8 cellular contexts compared by ENCODE assay signal in genomic region chr9:14315754-14316573, GRCh38. TPM values are rescaled to one million over a fixed set of nuclear protein-coding genes. Genes with fewer than 3 reads are reported as not detected.
DNase-seq lines count a peak whose midpoint lies in the region; ATAC-seq and TF ChIP-seq lines count a peak whose summit lies in the region.

No MANE protein-coding gene starts in this region.

- H2AK5ac ChIP-seq in H9 (ENCODE audit: insufficient read length, low read length) (no peak overlapping the region), neuronal stem cell (ENCODE audit: low read depth, low read length) (no peak overlapping the region)

- no peak for TF ChIP-seq POLR2A in gastroesophageal sphincter (IDR thresholded peaks at IDR 0.05)

- 0 out of 5 replicates have a peak, but pooled peaks cover 0 to 2% of the 10 kb centered on the region in 2 experiments for H3K9me3 Mint-ChIP-seq in H9

- ATAC-seq in gastroesophageal sphincter = peak; percentile 1
- no peak for ATAC-seq in HG03432 (IDR thresholded peaks at IDR 0.05; ENCODE audit: unreplicated experiment)
- no peak for ATAC-seq in GM21619 (IDR thresholded peaks at IDR 0.05; ENCODE audit: unreplicated experiment)

- no peak for TF ChIP-seq CTCF in H9 (conservative IDR thresholded peaks at IDR 0.05)
- no peak for TF ChIP-seq CTCF in WERI-Rb-1 (IDR thresholded peaks at IDR 0.05; ENCODE audit: low read depth, low read length)
- TF ChIP-seq CTCF in gastroesophageal sphincter (IDR thresholded peaks at IDR 0.05) = no peak

- no peak overlapping the region for H2BK12ac ChIP-seq in H9 (ENCODE audit: insufficient read length, low read depth, low read length)
- H2BK12ac ChIP-seq in neuronal stem cell (ENCODE audit: low read length) = no peak overlapping the region

- H3K27me3 ChIP-seq in ACC112 (ENCODE audit: insufficient read depth, low read length) = no peaks in the 10 kb centered on the region
- H3K27me3 ChIP-seq in H9 (ENCODE audit: insufficient read depth, low read length) = no peaks in the 10 kb centered on the region
- H3K27me3 ChIP-seq in WERI-Rb-1 (ENCODE audit: insufficient read depth, low read depth, severe bottlenecking) = no peaks in the 10 kb centered on the region
- no peaks in the 10 kb centered on the region for H3K27me3 ChIP-seq in gastroesophageal sphincter
- peaks cover 13 to 69% (median 61%) of the 10 kb centered on the region in 3 experiments for H3K27me3 ChIP-seq in neuronal stem cell (ENCODE audit: control insufficient read depth in 3 of 3, insufficient read depth in 3 of 3, low read depth in 1 of 3, low read length in 3 of 3)

- no peak overlapping the region for H3K56ac ChIP-seq in H9 (ENCODE audit: insufficient read length, low read depth, low read length)

- H2BK120ac ChIP-seq in H9 (ENCODE audit: low read depth, low read length, poor library complexity, severe bottlenecking) (no peak overlapping the region), neuronal stem cell (ENCODE audit: low read depth, low read length) (no peak overlapping the region)

- H3K18ac ChIP-seq in H9 (ENCODE audit: insufficient read length, low read depth, low read length) (peak overlapping the region; percentile 2), neuronal stem cell (ENCODE audit: low read length) (peak overlapping the region; percentile 87)

- peaks cover 26% of the 10 kb centered on the region for H3K4me1 ChIP-seq in ACC112 (ENCODE audit: control insufficient read depth, insufficient read depth, low read length, unreplicated experiment)
- peaks cover 7% of the 10 kb centered on the region; the same call in 1 of the 2 replicates for H3K4me1 ChIP-seq in H9 (ENCODE audit: insufficient read depth, low read length)
- H3K4me1 ChIP-seq in gastroesophageal sphincter = peaks cover 10 to 64% (median 19%) of the 10 kb centered on the region in 3 donors
- H3K4me1 ChIP-seq in neuronal stem cell (ENCODE audit: control insufficient read depth in 2 of 2, insufficient read depth in 1 of 2, low read depth in 1 of 2, low read length in 2 of 2) = peaks cover 3 to 41% of the 10 kb centered on the region in 2 donors

- peaks cover 56 to 61% of the 10 kb centered on the region in 2 experiments for H3K4me1 Mint-ChIP-seq in H9

- peak overlapping the region; percentile 71 for H2AFZ ChIP-seq in ACC112 (ENCODE audit: low read length, unreplicated experiment)
- H2AFZ ChIP-seq in H9 (ENCODE audit: low read length) = no peak overlapping the region
- H2AFZ ChIP-seq in neuronal stem cell (ENCODE audit: low read length) = peak overlapping the region; percentile 94

- H4K91ac ChIP-seq in H9 (ENCODE audit: insufficient read length, low read depth, low read length) = no peak overlapping the region
- H4K91ac ChIP-seq in neuronal stem cell (ENCODE audit: low read depth, low read length, poor library complexity) = no peak overlapping the region

- peak overlapping the region; percentile 4; the same call in 1 of the 2 replicates for H3K14ac ChIP-seq in H9 (ENCODE audit: insufficient read depth, low read length)
- peak overlapping the region; percentile 56 for H3K14ac ChIP-seq in neuronal stem cell (ENCODE audit: low read length)

- H4K8ac ChIP-seq in H9 (replicated peaks; ENCODE audit: insufficient read length, low read depth, low read length) (no peak overlapping the region), neuronal stem cell (ENCODE audit: low read depth, low read length) (no peak overlapping the region)

- H3T11ph ChIP-seq in H9 (ENCODE audit: low read length) = no peak overlapping the region

- peaks cover 31% of the 10 kb centered on the region for H3K27me3 Mint-ChIP-seq in H9 (ENCODE audit: low read depth)

- H3K9ac ChIP-seq in H9 (ENCODE audit: extremely low read depth, insufficient read length, low read length) (peak overlapping the region; percentile 74), neuronal stem cell (ENCODE audit: low read depth, low read length, poor library complexity) (no peak overlapping the region)

- DNase-seq in H9 = peak; percentile 58
- peak; percentile 16 for DNase-seq in WERI-Rb-1
- peak; percentile 48 for DNase-seq in neuronal stem cell (ENCODE audit: low spot score)
- DNase-seq in A172 (ENCODE audit: low spot score) = no peak

- H3K9me3 ChIP-seq in H9 (ENCODE audit: control insufficient read depth, low read depth, low read length) (no peaks in the 10 kb centered on the region), WERI-Rb-1 (ENCODE audit: severe bottlenecking) (no peaks in the 10 kb centered on the region), gastroesophageal sphincter (no peaks in the 10 kb centered on the region), neuronal stem cell (replicated peaks in 1 of 2; ENCODE audit: control insufficient read depth in 2 of 2, insufficient read depth in 1 of 2, low read depth in 1 of 2, low read length in 2 of 2) (no peaks in the 10 kb centered on the region)

- peak overlapping the region; percentile 81 for H3K4me2 ChIP-seq in H9 (ENCODE audit: insufficient read depth, insufficient read length, low read length)
- H3K4me2 ChIP-seq in neuronal stem cell (ENCODE audit: insufficient read depth, low read length, poor library complexity, severe bottlenecking) = peak overlapping the region; percentile 91

- no peak overlapping the region for H2BK5ac ChIP-seq in H9 (ENCODE audit: insufficient read length, low read length)
- H2BK5ac ChIP-seq in neuronal stem cell (ENCODE audit: low read length) = no peak overlapping the region

- no peak overlapping the region for H3K4ac ChIP-seq in H9 (ENCODE audit: low read depth, low read length)
- no peak overlapping the region for H3K4ac ChIP-seq in neuronal stem cell (ENCODE audit: low read length)

- peak overlapping the region; percentile 86 for H3K4me3 ChIP-seq in ACC112 (ENCODE audit: low read depth, low read length)
- H3K4me3 ChIP-seq in WERI-Rb-1 (ENCODE audit: low read depth, low read length) = peak overlapping the region; percentile 66
- peak overlapping the region; percentile 66 to 95 for H3K4me3 ChIP-seq in gastroesophageal sphincter
- H3K4me3 ChIP-seq in neuronal stem cell (ENCODE audit: low read length in 2 of 2) = peak overlapping the region; percentile 54 to 82

- H2BK15ac ChIP-seq in H9 (ENCODE audit: low read depth, low read length) (no peak overlapping the region), neuronal stem cell (ENCODE audit: low read length) (peak overlapping the region; percentile 58)

- H2BK20ac ChIP-seq in H9 (ENCODE audit: low read depth, low read length, poor library complexity, severe bottlenecking) = no peak overlapping the region

- peak overlapping the region; percentile 92 for H3K27ac ChIP-seq in ACC112 (ENCODE audit: low read depth, low read length)
- peak overlapping the region; percentile 57 for H3K27ac ChIP-seq in H9 (ENCODE audit: insufficient read length, low read depth, low read length)
- H3K27ac ChIP-seq in WERI-Rb-1 = peak overlapping the region; percentile 81
- peak overlapping the region; percentile 52 to 100 (median 99) for H3K27ac ChIP-seq in gastroesophageal sphincter
- no peak overlapping the region for H3K27ac ChIP-seq in neuronal stem cell (replicated peaks; ENCODE audit: low read length)

- H4K5ac ChIP-seq in H9 (ENCODE audit: insufficient read length, low read depth, low read length) = no peak overlapping the region

- peaks cover 34% of the 10 kb centered on the region for H3K23me2 ChIP-seq in H9 (ENCODE audit: insufficient read length, low read depth, low read length, poor library complexity, severe bottlenecking)

- no peak for TF ChIP-seq EP300 in gastroesophageal sphincter (IDR thresholded peaks at IDR 0.05)

- H3K36me3 ChIP-seq in ACC112 (ENCODE audit: insufficient read depth, low read length) (no peaks in the 10 kb centered on the region), WERI-Rb-1 (no peaks in the 10 kb centered on the region), gastroesophageal sphincter (no peaks in the 10 kb centered on the region), neuronal stem cell (replicated peaks in 1 of 2; ENCODE audit: control insufficient read depth in 2 of 2, insufficient read depth in 2 of 2, low read length in 2 of 2) (no peaks in the 10 kb centered on the region)

- H3K4me3 Mint-ChIP-seq in H9 = peak overlapping the region; percentile 92 to 99

- H4K20me1 ChIP-seq in H9 (ENCODE audit: control insufficient read depth, insufficient read depth, insufficient read length) = no peaks in the 10 kb centered on the region

- no CpG with 5 or more reads among the region's 46 CpGs for WGBS in H9 (ENCODE audit: extremely low coverage, insufficient read length, low lambda C conversion rate)
- WGBS in gastroesophageal sphincter (ENCODE audit: low coverage in 1 of 2), 2 donors = 0 to 2% methylated on average over 1 to 15 of the region's 46 CpGs
- WGBS in neuronal stem cell (ENCODE audit: extremely low coverage in 2 of 2, insufficient read length in 2 of 2, insufficient replicate concordance in 1 of 2), 2 donors = no CpG with 5 or more reads among the region's 46 CpGs

- H3K36me3 Mint-ChIP-seq in H9 (ENCODE audit: insufficient read depth in 1 of 3, low read depth in 3 of 3) = peaks cover 0 to 1% (median 0%) of the 10 kb centered on the region in 3 experiments; a peak in 1 of 7 replicates

- H3K27ac Mint-ChIP-seq in H9 = peak overlapping the region; percentile 96 to 98 (median 97); a peak in 6 of 7 replicates

- H3K79me2 ChIP-seq in ACC112 (ENCODE audit: control insufficient read depth, insufficient read depth, low read length, unreplicated experiment) (peaks cover 71% of the 10 kb centered on the region), H9 (ENCODE audit: insufficient read depth, low read length) (no peaks in the 10 kb centered on the region)

- H3K23ac ChIP-seq in H9 (ENCODE audit: insufficient read length, low read depth, low read length) (no peak overlapping the region), neuronal stem cell (ENCODE audit: low read depth, low read length, poor library complexity) (no peak overlapping the region)

- H3K79me1 ChIP-seq in H9 (ENCODE audit: insufficient read depth, low read depth, low read length, poor library complexity, severe bottlenecking) = no peaks in the 10 kb centered on the region
- no peaks in the 10 kb centered on the region for H3K79me1 ChIP-seq in neuronal stem cell (ENCODE audit: low read depth, low read length)

RNA-seq across cellular contexts. Expression of gene NFIB, which starts 2.0 kb away (rescaled TPM):
- 13.3 and 14.3 TPM in 2 replicates for total RNA-seq in H9 (2021)
- total RNA-seq in gastroesophageal sphincter = 10 to 100 TPM; 61.0 to 68.3 (median 65.4) TPM
- 0.08 TPM for polyA plus RNA-seq in neuronal stem cell (2013, experiment 1 of 2)
- 0.10 TPM for polyA plus RNA-seq in neuronal stem cell (2013, experiment 2 of 2)
- total RNA-seq in A172 (2014; rRNA removed; shearing (Covaris generic)) = 4.7 and 5.6 TPM in 2 replicates
